27 cellular contexts compared by ENCODE assay signal in the genomic region with DNA sequence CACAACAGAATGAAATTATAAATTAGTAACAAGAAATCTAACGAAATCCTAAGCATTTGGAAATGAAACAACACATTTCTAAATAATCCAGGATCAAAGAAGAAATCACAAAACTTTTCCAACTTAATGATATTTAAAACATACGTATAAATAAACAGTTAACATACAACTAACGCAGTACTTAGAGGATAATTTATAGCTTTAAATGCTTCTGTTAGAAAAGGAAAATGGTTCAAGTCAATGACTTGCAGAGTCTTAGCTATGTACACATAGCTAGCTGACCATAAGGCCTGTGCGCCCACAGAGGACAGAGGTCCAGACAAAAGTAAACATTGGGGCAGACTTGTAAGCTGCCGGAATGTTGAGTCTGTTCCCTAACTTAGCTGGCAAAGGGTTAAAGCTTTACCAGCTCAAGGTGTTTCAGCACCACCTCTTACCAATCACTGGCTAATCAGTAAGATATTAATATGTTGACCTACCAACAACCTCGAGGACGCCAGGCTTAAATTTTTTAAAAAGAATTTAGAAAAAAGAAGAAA.
DNase-seq lines count a peak whose midpoint lies in the region; ATAC-seq and TF ChIP-seq lines count a peak whose summit lies in the region.
"Had no signal": no experiment of that assay in that cellular context is flagged by ENCODE, and none has a peak within 500 bp of the region (broad histone marks: within the 10 kb centered on the region; RNA-seq: fewer than 3 reads in every experiment).

No MANE protein-coding gene starts in this region.

- H3K4me1 Mint-ChIP-seq in MCF 10A (ENCODE audit: insufficient read depth, unreplicated experiment): peaks cover 5% of the 10 kb centered on the region
- H3K4me1 Mint-ChIP-seq: B cell had no signal

- TF ChIP-seq CTCF in MCF 10A (IDR thresholded peaks at IDR 0.05; ENCODE audit: unreplicated experiment) (no peak), mammary epithelial cell (conservative IDR thresholded peaks at IDR 0.05 in 1 of 2, IDR thresholded peaks at IDR 0.05 in 1 of 2; ENCODE audit: extremely low read depth in 1 of 2, insufficient read depth in 1 of 2, low read depth in 1 of 2, low read length in 2 of 2) (no peak), brain microvascular endothelial cell (IDR thresholded peaks at IDR 0.05; ENCODE audit: low read depth, low read length, missing control alignments) (no peak), Peyer's patch (IDR thresholded peaks at IDR 0.05) (no peak), RWPE1 (conservative IDR thresholded peaks at IDR 0.05; ENCODE audit: low read depth) (no peak)

- no peaks in the 10 kb centered on the region for H3K9me3 ChIP-seq in mammary epithelial cell (replicated peaks; ENCODE audit: insufficient read depth, low read length)
- H3K9me3 ChIP-seq in Peyer's patch: peaks cover 0 to 2% (median 0%) of the 10 kb centered on the region in 4 donors
- H3K9me3 ChIP-seq: psoas muscle, thoracic aorta had no signal

- no peak overlapping the region for H3K9ac ChIP-seq in mammary epithelial cell (ENCODE audit: insufficient read depth, low read length)

- no TSS peak for BruUV-seq in MCF 10A (replicated peaks; lab: Mats Ljungman, UMichigan)
- BruUV-seq in mammary epithelial cell (replicated peaks; lab: Mats Ljungman, UMichigan): no TSS peak

- H3K4me3 Mint-ChIP-seq in MCF 10A (ENCODE audit: unreplicated experiment): no peak overlapping the region
- H3K4me3 Mint-ChIP-seq: B cell; CD8-positive, alpha-beta T cell; H9; T-helper 1 cell treated with Interleukin-12 subunit alpha and Interleukin-12 subunit beta and Interleukin-4 antibody, amounts not matched to agents 30 μg/mL and 1 μg/mL, for 36 hours had no signal

- dilution Hi-C loops in mammary epithelial cell (cut with HindIII; ENCODE audit: low sequenced_read_pairs): no loop called here

- H3K36me3 ChIP-seq in mammary epithelial cell (ENCODE audit: insufficient read depth, low read length) (peaks cover 2% of the 10 kb centered on the region), brain microvascular endothelial cell (replicated peaks) (no peaks in the 10 kb centered on the region), Peyer's patch (peaks cover 0 to 27% (median 0%) of the 10 kb centered on the region in 3 donors)
- H3K36me3 ChIP-seq: thoracic aorta, uterus had no signal

- H3K27me3 Mint-ChIP-seq in MCF 10A (ENCODE audit: insufficient read depth, unreplicated experiment): no peaks in the 10 kb centered on the region
- H3K27me3 Mint-ChIP-seq: B cell had no signal

- H3K4me1 ChIP-seq in mammary epithelial cell (ENCODE audit: insufficient read depth, low read length) (no peaks in the 10 kb centered on the region), Peyer's patch (no peaks in the 10 kb centered on the region)
- H3K4me1 ChIP-seq: uterus had no signal

- H3K79me2 ChIP-seq in mammary epithelial cell (ENCODE audit: insufficient read depth, low read length): no peaks in the 10 kb centered on the region

- H4K20me1 ChIP-seq in mammary epithelial cell (ENCODE audit: insufficient read depth, low read length): no peaks in the 10 kb centered on the region

- CTCF ChIA-PET in MCF 10A (lab: Yijun Ruan, JAX): interaction anchor here (0.6 to 1.1 kb wide), 4 partner anchors 12 to 138 kb away, joined by 3 to 6 read pairs (median 4); no protein-coding TSS in a partner anchor
- CTCF ChIA-PET in mammary epithelial cell (lab: Charles Lee; ENCODE audit: low non-redundant PET): no interaction called here
- CTCF ChIA-PET in RWPE1 (lab: Yijun Ruan, JAX): interaction anchor here (0.7 kb wide), 1 partner anchor 9 kb away, joined by 4 read pairs; no protein-coding TSS in a partner anchor

- no peak for TF ChIP-seq POLR2A in Peyer's patch (IDR thresholded peaks at IDR 0.05)

- ATAC-seq in left lobe of liver (peak; percentile 81), GM18867 (IDR thresholded peaks at IDR 0.05; ENCODE audit: unreplicated experiment) (no peak)
- ATAC-seq: activated CD4-positive, CD25-positive, alpha-beta regulatory T cell treated with anti-CD3 and anti-CD28 coated beads, Interleukin-2, amount 50 U/mL, for 24 hours; CD8-positive, alpha-beta T cell; psoas muscle had no signal

- in situ Hi-C loops in mammary epithelial cell (cut with MboI; ENCODE audit: low sequenced_read_pairs in 2 of 2) (loop anchor here in 1 of 2 donors (25.0 kb wide), 1 partner anchor 608 kb away; no protein-coding TSS in a partner anchor), brain microvascular endothelial cell (cut with HindIII; ENCODE audit: low pct_ligation_motif_present, low sequenced_read_pairs) (no loop called here)

- intact Hi-C loops in MCF 10A (cut with micrococcal nuclease) (no loop called here), mammary epithelial cell (cut with micrococcal nuclease) (no loop called here)

- H3K27ac ChIP-seq in mammary epithelial cell (ENCODE audit: insufficient read depth, low read depth, low read length) (no peak overlapping the region), brain microvascular endothelial cell (no peak overlapping the region), Peyer's patch (no peak overlapping the region), RWPE1 (no peak overlapping the region)
- H3K27ac ChIP-seq: psoas muscle, SK-N-MC, thoracic aorta, uterus had no signal

- H3K4me2 ChIP-seq in mammary epithelial cell (ENCODE audit: insufficient read depth, low read depth, low read length): no peak overlapping the region

- no peaks in the 10 kb centered on the region for H3K9me3 Mint-ChIP-seq in MCF 10A (ENCODE audit: unreplicated experiment)
- H3K9me3 Mint-ChIP-seq: CD8-positive, alpha-beta T cell had no signal

- no peak for DNase-seq in MCF 10A (ENCODE audit: unreplicated experiment)
- DNase-seq in mammary epithelial cell: no peak
- DNase-seq in brain microvascular endothelial cell: peak; percentile 27
- peak; percentile 77 for DNase-seq in left lobe of liver (ENCODE audit: low spot score)
- no peak for DNase-seq in NCI-H510A (lab: John Stamatoyannopoulos, UW)
- no peak for DNase-seq in Peyer's patch
- no peak for DNase-seq in RWPE1 (ENCODE audit: low spot score)
- DNase-seq: activated CD4-positive, alpha-beta T cell treated with anti-CD3 and anti-CD28 coated beads, Interleukin-2, amount 50 U/mL, for 48 hours; activated CD8-positive, alpha-beta memory T cell treated with anti-CD3 and anti-CD28 coated beads, Interleukin-2, amount 50 U/mL, for 4 hours; activated naive CD4-positive, alpha-beta T cell treated with anti-CD3 and anti-CD28 coated beads, Interleukin-2, amount 50 U/mL, for 16 hours; aorta; CD8-positive, alpha-beta T cell; GDM1; H9; KBM-7; NCI-H1436; NCI-H345; NCI-H774; psoas muscle; stimulated activated naive CD4-positive, alpha-beta T cell treated with Interleukin-2 at 50 U/mL for 16 hours; uterus had no signal

- H3K4me3 ChIP-seq in mammary epithelial cell (replicated peaks in 1 of 3; ENCODE audit: insufficient read depth in 1 of 3, low read depth in 2 of 3, low read length in 3 of 3): no peak overlapping the region
- H3K4me3 ChIP-seq in brain microvascular endothelial cell (ENCODE audit: low read depth, low read length): no peak overlapping the region
- no peak overlapping the region for H3K4me3 ChIP-seq in Peyer's patch
- H3K4me3 ChIP-seq: psoas muscle, SK-N-MC, thoracic aorta, uterus had no signal

- no peaks in the 10 kb centered on the region for H3K27me3 ChIP-seq in mammary epithelial cell (ENCODE audit: insufficient read depth, low read length)
- no peaks in the 10 kb centered on the region for H3K27me3 ChIP-seq in brain microvascular endothelial cell (replicated peaks)
- no peaks in the 10 kb centered on the region for H3K27me3 ChIP-seq in Peyer's patch
- H3K27me3 ChIP-seq: uterus had no signal

- H3K27ac Mint-ChIP-seq in MCF 10A (ENCODE audit: low read depth, unreplicated experiment): peak overlapping the region; percentile 46
- H3K27ac Mint-ChIP-seq: B cell; CD8-positive, alpha-beta T cell; T-helper 1 cell treated with Interleukin-12 subunit alpha and Interleukin-12 subunit beta and Interleukin-4 antibody, amounts not matched to agents 30 μg/mL and 1 μg/mL, for 36 hours had no signal

- peaks cover 33% of the 10 kb centered on the region for H3K36me3 Mint-ChIP-seq in MCF 10A (ENCODE audit: insufficient read depth, unreplicated experiment)

- H2AFZ ChIP-seq in mammary epithelial cell (ENCODE audit: low read depth, low read length): no peak overlapping the region

- POLR2A ChIA-PET in MCF 10A (lab: Yijun Ruan, JAX) (interaction anchor here (0.6 to 1.5 kb wide), 2 partner anchors 18 to 85 kb away, joined by 3 to 4 read pairs; partner anchors contain the start of gene PARN), RWPE1 (lab: Yijun Ruan, JAX; ENCODE audit: low non-redundant PET) (interaction anchor here (0.6 kb wide), 1 partner anchor 78 kb away, joined by 3 read pairs; no protein-coding TSS in a partner anchor)

- 87% methylated on average over 7 of the region's 7 CpGs for WGBS in mammary epithelial cell (ENCODE audit: low coverage, missing lambda C conversion rate)

Comparison
In these comparisons a context has a peak if more than half of its experiments do, and no peak if none do; other contexts are left out.
1. DNase-seq: peak in brain microvascular endothelial cell (single experiment) and left lobe of liver (single experiment); none in MCF 10A (single experiment), mammary epithelial cell (single experiment), NCI-H510A (single experiment), Peyer's patch (0 of 3) and RWPE1 (single experiment).